Comparison of ENCODE assay signal across 17 cellular contexts in genomic region chr2:14951569-14952285, GRCh38.
A peak's percentile ranks its signal among the peaks of the same experiment; 100 is the strongest.
DNase-seq lines count a peak whose midpoint lies in the region; ATAC-seq and TF ChIP-seq lines count a peak whose summit lies in the region.
"Had no signal": no experiment of that assay in that cellular context is flagged by ENCODE, and none has a peak within 500 bp of the region (broad histone marks: within the 10 kb centered on the region; RNA-seq: fewer than 3 reads in every experiment).

No MANE protein-coding gene starts in this region.

- H3K36me3 ChIP-seq in neuronal stem cell (replicated peaks in 1 of 2; ENCODE audit: control insufficient read depth in 2 of 2, insufficient read depth in 2 of 2, low read length in 2 of 2) (no peaks in the 10 kb centered on the region), heart right ventricle (no peaks in the 10 kb centered on the region), esophagus squamous epithelium (no peaks in the 10 kb centered on the region)
- H3K36me3 ChIP-seq: BLaER1 had no signal

- H2BK15ac ChIP-seq in neuronal stem cell (ENCODE audit: low read length), result no peak overlapping the region

- peak overlapping the region; percentile 23 for H3K18ac ChIP-seq in neuronal stem cell (ENCODE audit: low read length)

- no peak overlapping the region for H3K14ac ChIP-seq in neuronal stem cell (ENCODE audit: low read length)

- no peak overlapping the region for H4K91ac ChIP-seq in neuronal stem cell (ENCODE audit: low read depth, low read length, poor library complexity)

- no peak overlapping the region for H2BK5ac ChIP-seq in neuronal stem cell (ENCODE audit: low read length)

- H3K4me3 ChIP-seq in epithelial cell of esophagus (ENCODE audit: low read length), result no peak overlapping the region
- no peak overlapping the region for H3K4me3 ChIP-seq in neuronal stem cell (ENCODE audit: low read length in 2 of 2)
- H3K4me3 ChIP-seq in heart right ventricle, result no peak overlapping the region
- H3K4me3 ChIP-seq in esophagus squamous epithelium, result no peak overlapping the region
- H3K4me3 ChIP-seq: BLaER1 had no signal

- no peak overlapping the region for H3K9ac ChIP-seq in neuronal stem cell (ENCODE audit: low read depth, low read length, poor library complexity)
- H3K9ac ChIP-seq: BLaER1 had no signal

- peak overlapping the region; percentile 38 for H2AFZ ChIP-seq in neuronal stem cell (ENCODE audit: low read length)

- no peak overlapping the region for H3K4me2 ChIP-seq in neuronal stem cell (ENCODE audit: insufficient read depth, low read length, poor library complexity, severe bottlenecking)
- H3K4me2 ChIP-seq: BLaER1 had no signal

- no peak overlapping the region for H2BK12ac ChIP-seq in neuronal stem cell (ENCODE audit: low read length)

- DNase-seq in NCI-H82 (lab: John Stamatoyannopoulos, UW) (peak; percentile 59), NCI-H82 treated with DMSO at 0.1 percent for 48 hours (lab: John Stamatoyannopoulos, UW; ENCODE audit: unreplicated experiment) (no peak), SW480 (ENCODE audit: low spot score) (peak; percentile 27), epithelial cell of esophagus (ENCODE audit: low read depth) (peak; percentile 68), neuronal stem cell (ENCODE audit: low spot score) (no peak), heart right ventricle (no peak), esophagus squamous epithelium (lab: John Stamatoyannopoulos, UW) (no peak)
- DNase-seq: 8988T; AML-193; Caco-2; CD8-positive, alpha-beta memory T cell; DND-41; GDM1; GOT3; H9 had no signal

- intact Hi-C loops in heart right ventricle (cut with DNase I), result loop anchor here in 1 of 10 donors (5.0 kb wide), 1 partner anchor 49 kb away; no protein-coding TSS in a partner anchor
- intact Hi-C loops in esophagus squamous epithelium (cut with DNase I), result no loop called here

- no peaks in the 10 kb centered on the region for H3K9me3 ChIP-seq in neuronal stem cell (replicated peaks in 1 of 2; ENCODE audit: control insufficient read depth in 2 of 2, insufficient read depth in 1 of 2, low read depth in 1 of 2, low read length in 2 of 2)
- H3K9me3 ChIP-seq in heart right ventricle, result no peaks in the 10 kb centered on the region
- no peaks in the 10 kb centered on the region for H3K9me3 ChIP-seq in esophagus squamous epithelium
- H3K9me3 ChIP-seq: BLaER1, Caco-2 had no signal

- WGBS in neuronal stem cell (ENCODE audit: extremely low coverage in 2 of 2, insufficient read length in 2 of 2, insufficient replicate concordance in 1 of 2), 2 donors, result no CpG with 5 or more reads among the region's 5 CpGs
- WGBS in heart right ventricle, 2 donors, result 73 to 83% methylated on average over 5 of the region's 5 CpGs
- 78 to 81% methylated on average over 5 of the region's 5 CpGs for whole genome bisulfite sequencing in esophagus squamous epithelium, 2 donors

- no peak for ATAC-seq in heart right ventricle
- ATAC-seq in SK-N-SH treated with all-trans-retinoic acid at 6 μM for 48 hours, result no peak

- H2BK120ac ChIP-seq in neuronal stem cell (ENCODE audit: low read depth, low read length), result no peak overlapping the region

- peaks cover 0 to 2% of the 10 kb centered on the region in 2 donors for H3K4me1 ChIP-seq in neuronal stem cell (ENCODE audit: control insufficient read depth in 2 of 2, insufficient read depth in 1 of 2, low read depth in 1 of 2, low read length in 2 of 2)
- H3K4me1 ChIP-seq in heart right ventricle, result no peaks in the 10 kb centered on the region
- peaks cover 0 to 5% (median 0%) of the 10 kb centered on the region in 3 donors for H3K4me1 ChIP-seq in esophagus squamous epithelium
- H3K4me1 ChIP-seq: BLaER1, Caco-2 had no signal

- no peak overlapping the region for H2AK5ac ChIP-seq in neuronal stem cell (ENCODE audit: low read depth, low read length)

- no peak for TF ChIP-seq POLR2A in esophagus squamous epithelium (IDR thresholded peaks at IDR 0.05)

- H3K23ac ChIP-seq in neuronal stem cell (ENCODE audit: low read depth, low read length, poor library complexity), result no peak overlapping the region

- no peaks in the 10 kb centered on the region for H3K79me1 ChIP-seq in neuronal stem cell (ENCODE audit: low read depth, low read length)

- no peak overlapping the region for H3K27ac ChIP-seq in neuronal stem cell (replicated peaks; ENCODE audit: low read length)
- H3K27ac ChIP-seq in heart right ventricle, result no peak overlapping the region
- no peak overlapping the region for H3K27ac ChIP-seq in esophagus squamous epithelium
- H3K27ac ChIP-seq: BLaER1 had no signal

- no peak for TF ChIP-seq CTCF in epithelial cell of esophagus (IDR thresholded peaks at IDR 0.05; ENCODE audit: insufficient read depth, low read depth, low read length, missing control alignments)
- no peak for TF ChIP-seq CTCF in heart right ventricle (IDR thresholded peaks at IDR 0.05)
- TF ChIP-seq CTCF in esophagus squamous epithelium (IDR thresholded peaks at IDR 0.05), result no peak

- H4K8ac ChIP-seq in neuronal stem cell (ENCODE audit: low read depth, low read length), result no peak overlapping the region

- H3K4ac ChIP-seq in neuronal stem cell (ENCODE audit: low read length), result no peak overlapping the region

- H3K27me3 ChIP-seq in neuronal stem cell (ENCODE audit: control insufficient read depth in 3 of 3, insufficient read depth in 3 of 3, low read depth in 1 of 3, low read length in 3 of 3) (no peaks in the 10 kb centered on the region), heart right ventricle (no peaks in the 10 kb centered on the region), esophagus squamous epithelium (peaks cover 0 to 5% (median 0%) of the 10 kb centered on the region in 4 donors)
- H3K27me3 ChIP-seq: BLaER1 had no signal

TF ChIP-seq in SK-N-SH treated with all-trans-retinoic acid at 6 μM for 48 hours, 23 proteins besides CTCF, POLR2A, EP300 and RAD21:
- TF ChIP-seq GLIS3 (CRISPR knock-in tag; IDR thresholded peaks at IDR 0.05) (no peak), ZFP3 (CRISPR knock-in tag; IDR thresholded peaks at IDR 0.05) (no peak), OSR1 (CRISPR knock-in tag; IDR thresholded peaks at IDR 0.05) (no peak), BACH2 (CRISPR knock-in tag; IDR thresholded peaks at IDR 0.05; ENCODE audit: borderline replicate concordance) (no peak), TOX (CRISPR knock-in tag; IDR thresholded peaks at IDR 0.05; ENCODE audit: borderline replicate concordance) (no peak), ZC3H10 (CRISPR knock-in tag; IDR thresholded peaks at IDR 0.05) (no peak), SNAI2 (CRISPR knock-in tag; IDR thresholded peaks at IDR 0.05) (no peak), RARB (CRISPR knock-in tag; IDR thresholded peaks at IDR 0.05) (no peak), PPARA (CRISPR knock-in tag; IDR thresholded peaks at IDR 0.05; ENCODE audit: borderline replicate concordance) (no peak), ZNF70 (CRISPR knock-in tag; IDR thresholded peaks at IDR 0.05) (no peak), ZNF8 (CRISPR knock-in tag; IDR thresholded peaks at IDR 0.05) (no peak), ISL1 (CRISPR knock-in tag; IDR thresholded peaks at IDR 0.05) (no peak)
- TF ChIP-seq, protein P1, sequence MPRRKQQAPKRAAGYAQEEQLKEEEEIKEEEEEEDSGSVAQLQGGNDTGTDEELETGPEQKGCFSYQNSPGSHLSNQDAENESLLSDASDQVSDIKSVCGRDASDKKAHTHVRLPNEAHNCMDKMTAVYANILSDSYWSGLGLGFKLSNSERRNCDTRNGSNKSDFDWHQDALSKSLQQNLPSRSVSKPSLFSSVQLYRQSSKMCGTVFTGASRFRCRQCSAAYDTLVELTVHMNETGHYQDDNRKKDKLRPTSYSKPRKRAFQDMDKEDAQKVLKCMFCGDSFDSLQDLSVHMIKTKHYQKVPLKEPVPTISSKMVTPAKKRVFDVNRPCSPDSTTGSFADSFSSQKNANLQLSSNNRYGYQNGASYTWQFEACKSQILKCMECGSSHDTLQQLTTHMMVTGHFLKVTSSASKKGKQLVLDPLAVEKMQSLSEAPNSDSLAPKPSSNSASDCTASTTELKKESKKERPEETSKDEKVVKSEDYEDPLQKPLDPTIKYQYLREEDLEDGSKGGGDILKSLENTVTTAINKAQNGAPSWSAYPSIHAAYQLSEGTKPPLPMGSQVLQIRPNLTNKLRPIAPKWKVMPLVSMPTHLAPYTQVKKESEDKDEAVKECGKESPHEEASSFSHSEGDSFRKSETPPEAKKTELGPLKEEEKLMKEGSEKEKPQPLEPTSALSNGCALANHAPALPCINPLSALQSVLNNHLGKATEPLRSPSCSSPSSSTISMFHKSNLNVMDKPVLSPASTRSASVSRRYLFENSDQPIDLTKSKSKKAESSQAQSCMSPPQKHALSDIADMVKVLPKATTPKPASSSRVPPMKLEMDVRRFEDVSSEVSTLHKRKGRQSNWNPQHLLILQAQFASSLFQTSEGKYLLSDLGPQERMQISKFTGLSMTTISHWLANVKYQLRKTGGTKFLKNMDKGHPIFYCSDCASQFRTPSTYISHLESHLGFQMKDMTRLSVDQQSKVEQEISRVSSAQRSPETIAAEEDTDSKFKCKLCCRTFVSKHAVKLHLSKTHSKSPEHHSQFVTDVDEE (CRISPR knock-in tag; IDR thresholded peaks at IDR 0.05), result no peak
- TF ChIP-seq, protein P2, sequence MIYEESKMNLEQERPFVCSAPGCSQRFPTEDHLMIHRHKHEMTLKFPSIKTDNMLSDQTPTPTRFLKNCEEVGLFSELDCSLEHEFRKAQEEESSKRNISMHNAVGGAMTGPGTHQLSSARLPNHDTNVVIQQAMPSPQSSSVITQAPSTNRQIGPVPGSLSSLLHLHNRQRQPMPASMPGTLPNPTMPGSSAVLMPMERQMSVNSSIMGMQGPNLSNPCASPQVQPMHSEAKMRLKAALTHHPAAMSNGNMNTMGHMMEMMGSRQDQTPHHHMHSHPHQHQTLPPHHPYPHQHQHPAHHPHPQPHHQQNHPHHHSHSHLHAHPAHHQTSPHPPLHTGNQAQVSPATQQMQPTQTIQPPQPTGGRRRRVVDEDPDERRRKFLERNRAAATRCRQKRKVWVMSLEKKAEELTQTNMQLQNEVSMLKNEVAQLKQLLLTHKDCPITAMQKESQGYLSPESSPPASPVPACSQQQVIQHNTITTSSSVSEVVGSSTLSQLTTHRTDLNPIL (CRISPR knock-in tag; IDR thresholded peaks at IDR 0.05; ENCODE audit: low read depth), result no peak
- TF ChIP-seq, protein P3, sequence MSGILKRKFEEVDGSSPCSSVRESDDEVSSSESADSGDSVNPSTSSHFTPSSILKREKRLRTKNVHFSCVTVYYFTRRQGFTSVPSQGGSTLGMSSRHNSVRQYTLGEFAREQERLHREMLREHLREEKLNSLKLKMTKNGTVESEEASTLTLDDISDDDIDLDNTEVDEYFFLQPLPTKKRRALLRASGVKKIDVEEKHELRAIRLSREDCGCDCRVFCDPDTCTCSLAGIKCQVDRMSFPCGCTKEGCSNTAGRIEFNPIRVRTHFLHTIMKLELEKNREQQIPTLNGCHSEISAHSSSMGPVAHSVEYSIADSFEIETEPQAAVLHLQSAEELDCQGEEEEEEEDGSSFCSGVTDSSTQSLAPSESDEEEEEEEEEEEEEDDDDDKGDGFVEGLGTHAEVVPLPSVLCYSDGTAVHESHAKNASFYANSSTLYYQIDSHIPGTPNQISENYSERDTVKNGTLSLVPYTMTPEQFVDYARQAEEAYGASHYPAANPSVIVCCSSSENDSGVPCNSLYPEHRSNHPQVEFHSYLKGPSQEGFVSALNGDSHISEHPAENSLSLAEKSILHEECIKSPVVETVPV (CRISPR knock-in tag; IDR thresholded peaks at IDR 0.05), result no peak

Comparison
In these comparisons a context has a peak if more than half of its experiments do, and no peak if none do; other contexts are left out.
1. DNase-seq: peak in NCI-H82 (single experiment), SW480 (single experiment) and epithelial cell of esophagus (single experiment); none in NCI-H82 treated with DMSO at 0.1 percent for 48 hours (single experiment), neuronal stem cell (single experiment), heart right ventricle (0 of 2) and esophagus squamous epithelium (single experiment).